17 cellular contexts compared by ENCODE assay signal in the genomic region with DNA sequence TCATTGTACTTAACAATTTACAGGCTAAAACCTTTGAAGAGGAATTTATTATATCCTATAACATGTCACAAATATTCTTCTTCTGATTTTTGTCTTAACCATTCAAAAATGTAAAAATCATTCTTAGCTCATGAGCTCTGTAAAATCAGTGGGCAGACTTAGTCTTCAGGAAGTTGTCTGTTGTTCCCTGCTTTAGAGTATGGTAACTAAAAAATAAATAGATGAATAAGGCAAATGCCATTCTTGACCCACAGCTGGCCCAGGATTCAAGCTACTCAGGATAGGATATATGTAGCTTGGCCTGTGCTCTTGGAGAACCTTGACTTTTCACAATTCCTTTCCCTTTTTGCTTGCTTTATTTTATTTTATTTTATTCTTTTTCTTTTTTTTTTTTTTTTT. TPM values are rescaled to one million over a fixed set of nuclear protein-coding genes. Genes with fewer than 3 reads are reported as not detected.
A peak's percentile ranks its signal among the peaks of the same experiment; 100 is the strongest.
DNase-seq lines count a peak whose midpoint lies in the region; ATAC-seq and TF ChIP-seq lines count a peak whose summit lies in the region.
"Had no signal": no experiment of that assay in that cellular context is flagged by ENCODE, and none has a peak within 500 bp of the region (broad histone marks: within the 10 kb centered on the region; RNA-seq: fewer than 3 reads in every experiment).

No MANE protein-coding gene starts in this region.

- H3K27me3 Mint-ChIP-seq in endothelial cell (ENCODE audit: unreplicated experiment): peaks cover 24% of the 10 kb centered on the region
- no peaks in the 10 kb centered on the region for H3K27me3 Mint-ChIP-seq in neural crest cell (ENCODE audit: low read depth)

- H3K27me3 ChIP-seq in esophagus squamous epithelium: no peaks in the 10 kb centered on the region

- H3K9me3 Mint-ChIP-seq in endothelial cell (ENCODE audit: unreplicated experiment) (peaks cover 9% of the 10 kb centered on the region), neural crest cell (peaks cover 8% of the 10 kb centered on the region)

- TF ChIP-seq POLR2A in esophagus squamous epithelium (IDR thresholded peaks at IDR 0.05): no peak

- no peak overlapping the region for H3K27ac ChIP-seq in esophagus squamous epithelium

- TF ChIP-seq CTCF in endothelial cell (IDR thresholded peaks at IDR 0.05; ENCODE audit: unreplicated experiment): no peak
- TF ChIP-seq CTCF in neural crest cell (conservative IDR thresholded peaks at IDR 0.05): no peak
- no peak for TF ChIP-seq CTCF in esophagus squamous epithelium (IDR thresholded peaks at IDR 0.05)

- intact Hi-C loops in esophagus squamous epithelium (cut with DNase I): no loop called here

- peaks cover 41% of the 10 kb centered on the region for H3K36me3 Mint-ChIP-seq in endothelial cell (ENCODE audit: low read depth, unreplicated experiment)
- peaks cover 24% of the 10 kb centered on the region for H3K36me3 Mint-ChIP-seq in neural crest cell (ENCODE audit: low read depth)

- H3K4me1 Mint-ChIP-seq in endothelial cell (ENCODE audit: unreplicated experiment): peaks cover 67% of the 10 kb centered on the region
- peaks cover 46% of the 10 kb centered on the region for H3K4me1 Mint-ChIP-seq in neural crest cell

- peaks cover 0 to 12% (median 5%) of the 10 kb centered on the region in 3 donors for H3K36me3 ChIP-seq in esophagus squamous epithelium

- peak overlapping the region; percentile 80 for H3K4me3 Mint-ChIP-seq in endothelial cell (ENCODE audit: unreplicated experiment)
- peak overlapping the region; percentile 18 for H3K4me3 Mint-ChIP-seq in neural crest cell
- H3K4me3 Mint-ChIP-seq: CD8-positive, alpha-beta memory T cell; GM23338 had no signal

- peaks cover 0 to 25% (median 4%) of the 10 kb centered on the region in 3 donors for H3K4me1 ChIP-seq in esophagus squamous epithelium

- DNase-seq in HCEC 1CT (peak; percentile 14), endothelial cell (ENCODE audit: low spot score) (no peak), neural crest cell (ENCODE audit: low read depth, low spot score) (no peak), NCI-H2107 (lab: John Stamatoyannopoulos, UW) (no peak), esophagus squamous epithelium (lab: John Stamatoyannopoulos, UW) (no peak)
- DNase-seq: C1 segment of cervical spinal cord; CD8-positive, alpha-beta memory T cell; GF-D8; KBM-7; NCI-H1105 treated with DMSO at 0.1 percent for 48 hours; NCI-H1694 treated with DMSO at 0.1 percent for 48 hours; NCI-H510A; NCI-H774 had no signal

- H3K27ac Mint-ChIP-seq in endothelial cell (ENCODE audit: unreplicated experiment) (no peak overlapping the region), neural crest cell (ENCODE audit: unreplicated experiment) (no peak overlapping the region)
- H3K27ac Mint-ChIP-seq: GM23338 had no signal

- H3K4me3 ChIP-seq in esophagus squamous epithelium: no peak overlapping the region
- H3K4me3 ChIP-seq: GM23338 had no signal

- peaks cover 0 to 16% (median 4%) of the 10 kb centered on the region in 3 donors for H3K9me3 ChIP-seq in esophagus squamous epithelium

- ATAC-seq in HG02970 (IDR thresholded peaks at IDR 0.05; ENCODE audit: low FRiP score, unreplicated experiment): no peak
- no peak for ATAC-seq in GM19324 (IDR thresholded peaks at IDR 0.05; ENCODE audit: low FRiP score, unreplicated experiment)
- ATAC-seq: GM23338, HCT116 had no signal

RNA-seq across cellular contexts. Expression of a gene that starts 51.5 kb away (rescaled TPM):
- 297 TPM for total RNA-seq in endothelial cell (ENCODE audit: unreplicated experiment)
- total RNA-seq in neural crest cell: 67.5 and 67.6 TPM in 2 replicates
- 10 to 100 TPM in 1 of 4 donors, 1 to 10 TPM in 3; 2.9 to 11.1 (median 6.5) TPM for total RNA-seq in esophagus squamous epithelium
